ENCODE assay signal across 28 cellular contexts in genomic region chr5:83547889-83548288, GRCh38.
"Had no signal": no experiment of that assay in that cellular context is flagged by ENCODE, and none has a peak within 500 bp of the region (broad histone marks: within the 10 kb centered on the region; RNA-seq: fewer than 3 reads in every experiment).

No MANE protein-coding gene starts in this region.

- H3K4me1 ChIP-seq: colonic mucosa, foreskin keratinocyte, prostate gland, spleen, testis had no signal

- H3K27ac ChIP-seq: colonic mucosa, epithelial cell of prostate, foreskin keratinocyte, gastroesophageal sphincter, prostate gland, spleen, testis had no signal

- H3K9me3 ChIP-seq: colonic mucosa, gastroesophageal sphincter, heart left ventricle, mucosa of descending colon, prostate gland, right atrium auricular region, sigmoid colon, spleen, testis, tibial artery had no signal

- H3K4me3 ChIP-seq: colonic mucosa, gastroesophageal sphincter, heart left ventricle, lung, mucosa of descending colon, prostate gland, right atrium auricular region, sigmoid colon, spleen, testis, tibial artery had no signal

- H3K36me3 ChIP-seq: colonic mucosa, gastroesophageal sphincter, prostate gland, right atrium auricular region, sigmoid colon, spleen, tibial artery had no signal

- DNase-seq: colonic mucosa; effector CD8-positive, alpha-beta T cell; endodermal cell; foreskin keratinocyte; heart left ventricle; hippocampal formation; islet precursor cell; kidney glomerular epithelial cell; left colon; left ventricle myocardium superior; mucosa of descending colon; naive B cell; nucleus accumbens; sigmoid colon; spleen; stimulated activated CD4-positive, alpha-beta T cell treated with anti-CD3 and anti-CD28 coated beads, Interleukin-4, amount 100 ng/mL, for 4 hours; stimulated activated naive CD8-positive, alpha-beta T cell treated with anti-CD3 and anti-CD28 coated beads, Interleukin-15, Interleukin-2, amounts not matched to agents 100 U/mL and 50 U/mL, for 24 hours; substantia nigra; testis; tibial artery had no signal

- ATAC-seq: esophagus mucosa; foreskin keratinocyte; gastroesophageal sphincter; heart left ventricle; left colon; left ventricle myocardium superior; mucosa of descending colon; natural killer cell treated with Interleukin-12 subunit alpha and Interleukin-12 subunit beta and Interleukin-15 and Interleukin-18, amount 100 ng/mL, for 72 hours; stimulated activated memory B cell treated with anti-CD40 and anti-IgM and Interleukin-4, amounts not matched to agents 10 μg/mL and 1 μg/mL and 100 μg/mL, for 72 hours; stimulated activated naive CD8-positive, alpha-beta T cell treated with anti-CD3 and anti-CD28 coated beads, Interleukin-15, Interleukin-2, amounts not matched to agents 100 U/mL and 50 U/mL, for 24 hours had no signal

- H3K27me3 ChIP-seq: colonic mucosa, foreskin keratinocyte, gastroesophageal sphincter, heart left ventricle, right atrium auricular region, sigmoid colon, spleen, testis, tibial artery had no signal
